Comparison of ENCODE assay signal across 21 cellular contexts in the genomic region with DNA sequence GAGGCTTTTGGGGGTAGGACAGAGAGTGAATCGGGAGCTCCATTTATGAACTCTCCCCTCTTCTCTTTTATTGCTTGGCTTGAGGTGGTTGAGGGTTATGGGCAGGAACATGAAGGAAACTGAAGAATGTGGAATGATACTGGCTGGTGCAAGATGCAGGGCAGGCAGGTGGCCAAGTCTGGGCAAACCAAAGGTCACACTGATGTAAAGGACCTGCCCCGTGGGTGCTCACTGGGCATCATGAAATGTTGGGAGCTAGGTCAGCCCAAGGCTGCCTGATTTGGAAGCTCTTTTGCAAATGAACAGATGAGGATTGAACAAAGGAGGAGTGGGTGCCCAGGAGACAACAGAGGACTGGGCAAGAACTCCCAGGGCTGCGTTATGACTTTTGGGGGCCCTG.
"Had no signal": no experiment of that assay in that cellular context is flagged by ENCODE, and none has a peak within 500 bp of the region (broad histone marks: within the 10 kb centered on the region; RNA-seq: fewer than 3 reads in every experiment).

No MANE protein-coding gene starts in this region.

- DNase-seq: activated CD4-positive, alpha-beta T cell treated with anti-CD3 and anti-CD28 coated beads for 48 hours; activated CD4-positive, alpha-beta T cell treated with anti-CD3 and anti-CD28 coated beads, Interleukin-2, amount 50 U/mL, for 4 hours; activated CD4-positive, CD25-positive, alpha-beta regulatory T cell treated with anti-CD3 and anti-CD28 coated beads, Interleukin-2, amount 50 U/mL, for 72 hours; activated CD8-positive, alpha-beta memory T cell treated with anti-CD3 and anti-CD28 coated beads, Interleukin-2, amount 50 U/mL, for 48 hours; activated CD8-positive, alpha-beta T cell treated with anti-CD3 and anti-CD28 coated beads, Interleukin-2, amount 10 ng/mL, durations not matched to agents 7 days and 5 days; activated naive CD4-positive, alpha-beta T cell treated with anti-CD3 and anti-CD28 coated beads, Interleukin-2, amount 50 U/mL, for 16 hours; activated naive CD8-positive, alpha-beta T cell treated with anti-CD3 and anti-CD28 coated beads, Interleukin-2, amount 10 ng/mL, durations not matched to agents 7 days and 5 days; activated T-cell treated with anti-CD3 and anti-CD28 coated beads, Interleukin-2, amount 50 U/mL, for 1 hour; anterior cingulate cortex; KG1; NCI-H1092; NCI-H1930; NCI-H2171; NCI-H526 treated with DMSO at 0.1 percent for 48 hours; RPMI8226; SHP77 treated with DMSO at 0.1 percent for 48 hours; T-helper 17 cell; T-helper 9 cell had no signal

- H3K27me3 ChIP-seq: adrenal gland had no signal

- H3K27ac ChIP-seq: adrenal gland had no signal

- ATAC-seq: activated CD8-positive, alpha-beta T cell treated with anti-CD3 and anti-CD28 coated beads, Interleukin-2, amount 10 ng/mL, durations not matched to agents 7 days and 5 days; Panc1; T-helper 17 cell; WTC11 had no signal

- H3K4me3 ChIP-seq: adrenal gland had no signal

- H3K36me3 ChIP-seq: adrenal gland had no signal

- H3K4me1 ChIP-seq: adrenal gland had no signal

- H3K9me3 ChIP-seq: adrenal gland had no signal
